In the genomic region with DNA sequence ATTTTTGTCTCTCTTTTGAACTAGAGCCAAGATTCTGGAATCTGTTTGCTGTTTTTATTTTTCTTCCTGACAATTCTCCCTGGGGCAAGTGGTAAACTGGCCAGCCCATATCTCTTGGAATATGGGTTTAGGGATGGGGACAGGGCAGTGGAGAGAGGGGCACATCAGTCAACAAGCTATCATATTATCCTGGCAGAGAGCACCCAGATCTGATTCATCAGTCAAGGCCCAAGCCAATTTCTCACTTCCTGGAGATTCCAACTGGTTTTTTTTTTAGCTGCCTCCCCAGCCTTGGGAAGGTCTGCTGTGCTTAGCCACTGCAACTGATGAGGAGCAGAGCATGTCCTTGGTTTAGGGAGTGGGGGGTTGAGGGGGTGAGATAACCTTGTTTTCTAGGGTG, we compare ENCODE assay signal across 11 cellular contexts. TPM values are rescaled to one million over a fixed set of nuclear protein-coding genes. Genes with fewer than 3 reads are reported as not detected.
A peak's percentile ranks its signal among the peaks of the same experiment; 100 is the strongest.
DNase-seq lines count a peak whose midpoint lies in the region; ATAC-seq and TF ChIP-seq lines count a peak whose summit lies in the region.
"Had no signal": no experiment of that assay in that cellular context is flagged by ENCODE, and none has a peak within 500 bp of the region (broad histone marks: within the 10 kb centered on the region; RNA-seq: fewer than 3 reads in every experiment).

No MANE protein-coding gene starts in this region.

- H3K27ac ChIP-seq in lung (ENCODE audit: low read depth in 1 of 2, low read length in 1 of 2), result peak overlapping the region in 1 of 2 donors; percentile 36

- peaks cover 46% of the 10 kb centered on the region for H3K4me1 Mint-ChIP-seq in type B pancreatic cell (ENCODE audit: unreplicated experiment)
- no peaks in the 10 kb centered on the region for H3K4me1 Mint-ChIP-seq in activated T-cell treated with anti-CD3 and anti-CD28 coated beads, Interleukin-2, amount 50 U/mL, for 72 hours (ENCODE audit: low read depth)
- H3K4me1 Mint-ChIP-seq: activated CD4-positive, alpha-beta T cell treated with anti-CD3 and anti-CD28 coated beads, Interleukin-2, amount 10 ng/mL, durations not matched to agents 24 days and 14 days; activated naive CD8-positive, alpha-beta T cell treated with anti-CD3 and anti-CD28 coated beads for 36 hours had no signal

- peaks cover 9% of the 10 kb centered on the region for H3K9me3 Mint-ChIP-seq in type B pancreatic cell
- H3K9me3 Mint-ChIP-seq in activated T-cell treated with anti-CD3 and anti-CD28 coated beads, Interleukin-2, amount 50 U/mL, for 72 hours, result peaks cover 2 to 11% of the 10 kb centered on the region in 2 donors
- H3K9me3 Mint-ChIP-seq: activated naive CD8-positive, alpha-beta T cell treated with anti-CD3 and anti-CD28 coated beads for 36 hours had no signal

- TF ChIP-seq CTCF in LNCaP clone FGC (IDR thresholded peaks at IDR 0.05; ENCODE audit: control insufficient read depth, extremely low read depth, insufficient read depth), result no peak
- TF ChIP-seq CTCF in lung (IDR thresholded peaks at IDR 0.05; ENCODE audit: control extremely low read depth, extremely low read depth), result no peak
- TF ChIP-seq CTCF in type B pancreatic cell (conservative IDR thresholded peaks at IDR 0.05), result no peak

- peak overlapping the region; percentile 50 for H3K4me3 Mint-ChIP-seq in type B pancreatic cell
- H3K4me3 Mint-ChIP-seq in activated T-cell treated with anti-CD3 and anti-CD28 coated beads, Interleukin-2, amount 50 U/mL, for 72 hours, result no peak overlapping the region
- H3K4me3 Mint-ChIP-seq: activated CD4-positive, alpha-beta T cell treated with anti-CD3 and anti-CD28 coated beads, Interleukin-2, amount 10 ng/mL, durations not matched to agents 24 days and 14 days; activated naive CD8-positive, alpha-beta T cell treated with anti-CD3 and anti-CD28 coated beads for 36 hours had no signal

- no peaks in the 10 kb centered on the region for H3K9me3 ChIP-seq in lung (ENCODE audit: control insufficient read depth in 2 of 2, insufficient read depth in 1 of 2, low read length in 1 of 2)

- peak overlapping the region; percentile 83 for H3K27ac Mint-ChIP-seq in type B pancreatic cell
- H3K27ac Mint-ChIP-seq in activated T-cell treated with anti-CD3 and anti-CD28 coated beads, Interleukin-2, amount 50 U/mL, for 72 hours, result no peak overlapping the region
- H3K27ac Mint-ChIP-seq: activated CD4-positive, alpha-beta T cell treated with anti-CD3 and anti-CD28 coated beads, Interleukin-2, amount 10 ng/mL, durations not matched to agents 24 days and 14 days; activated naive CD8-positive, alpha-beta T cell treated with anti-CD3 and anti-CD28 coated beads for 36 hours had no signal

- H3K36me3 Mint-ChIP-seq in type B pancreatic cell, result peaks cover 12% of the 10 kb centered on the region
- no peaks in the 10 kb centered on the region for H3K36me3 Mint-ChIP-seq in activated T-cell treated with anti-CD3 and anti-CD28 coated beads, Interleukin-2, amount 50 U/mL, for 72 hours (ENCODE audit: insufficient read depth in 2 of 2)
- H3K36me3 Mint-ChIP-seq: activated naive CD8-positive, alpha-beta T cell treated with anti-CD3 and anti-CD28 coated beads for 36 hours had no signal

- H3K36me3 ChIP-seq in lung (ENCODE audit: control insufficient read depth in 2 of 2, insufficient read depth in 2 of 2, low read length in 2 of 2), result no peaks in the 10 kb centered on the region

- peak; percentile 48 for ATAC-seq in lung (ENCODE audit: insufficient read depth, low FRiP score)
- ATAC-seq in activated T-cell treated with anti-CD3 and anti-CD28 coated beads, Interleukin-2, amount 50 U/mL, for 72 hours (replicated peaks in 1 of 2), result no peak
- ATAC-seq in HG03175 (IDR thresholded peaks at IDR 0.05; ENCODE audit: unreplicated experiment), result no peak
- ATAC-seq in HG02885 (IDR thresholded peaks at IDR 0.05; ENCODE audit: poor library complexity, unreplicated experiment), result no peak

- H3K4me3 ChIP-seq in LNCaP clone FGC (ENCODE audit: low read depth, low read length) (no peak overlapping the region), lung (no peak overlapping the region)

- H3K27me3 Mint-ChIP-seq in type B pancreatic cell, result no peaks in the 10 kb centered on the region
- no peaks in the 10 kb centered on the region for H3K27me3 Mint-ChIP-seq in activated T-cell treated with anti-CD3 and anti-CD28 coated beads, Interleukin-2, amount 50 U/mL, for 72 hours (ENCODE audit: low read depth)
- H3K27me3 Mint-ChIP-seq: activated CD4-positive, alpha-beta T cell treated with anti-CD3 and anti-CD28 coated beads, Interleukin-2, amount 10 ng/mL, durations not matched to agents 24 days and 14 days; activated naive CD8-positive, alpha-beta T cell treated with anti-CD3 and anti-CD28 coated beads for 36 hours had no signal

- H3K27me3 ChIP-seq in lung (ENCODE audit: control insufficient read depth, insufficient read depth), result no peaks in the 10 kb centered on the region

- peaks cover 5 to 7% of the 10 kb centered on the region in 2 donors for H3K4me1 ChIP-seq in lung (ENCODE audit: control insufficient read depth in 2 of 2, insufficient read depth in 2 of 2, low read length in 2 of 2)

- DNase-seq in LNCaP clone FGC (ENCODE audit: low read depth), result peak; percentile 70
- DNase-seq in dermis blood vessel endothelial cell, result peak; percentile 50
- no peak for DNase-seq in lung (ENCODE audit: low spot score)
- DNase-seq in type B pancreatic cell (ENCODE audit: extremely low spot score, unreplicated experiment), result no peak
- no peak for DNase-seq in activated T-cell treated with anti-CD3 and anti-CD28 coated beads, Interleukin-2, amount 50 U/mL, for 72 hours
- DNase-seq in T1000 (lab: John Stamatoyannopoulos, UW), result no peak
- DNase-seq: activated CD4-positive, alpha-beta T cell treated with anti-CD3 and anti-CD28 coated beads, Interleukin-2, amount 10 ng/mL, durations not matched to agents 24 days and 14 days; activated naive CD8-positive, alpha-beta T cell treated with anti-CD3 and anti-CD28 coated beads for 36 hours; RPMI8226 had no signal

RNA-seq across cellular contexts. Expression of a gene that starts 52.3 kb away (rescaled TPM):
- total RNA-seq in dermis blood vessel endothelial cell (4.3 and 7.9 TPM in 2 replicates), lung (100 to 1,000 TPM in 1 of 2 donors, 1 to 10 TPM in 1; 9.4 to 123 TPM), type B pancreatic cell (ENCODE audit: low replicate concordance) (17.6 and 104 TPM in 2 replicates)
- 1 to 10 TPM; 1.4 to 1.7 TPM for polyA plus RNA-seq in lung
- not detected for total RNA-seq in activated T-cell treated with anti-CD3 and anti-CD28 coated beads, Interleukin-2, amount 50 U/mL, for 72 hours
- total RNA-seq: activated CD4-positive, alpha-beta T cell treated with anti-CD3 and anti-CD28 coated beads, Interleukin-2, amount 10 ng/mL, durations not matched to agents 24 days and 14 days; activated naive CD8-positive, alpha-beta T cell treated with anti-CD3 and anti-CD28 coated beads for 36 hours had no signal

Comparison
In these comparisons a context has a peak if more than half of its experiments do, and no peak if none do; other contexts are left out.
1. DNase-seq: peak in LNCaP clone FGC (single experiment) and dermis blood vessel endothelial cell (single experiment); none in lung (single experiment), type B pancreatic cell (single experiment), activated T-cell treated with anti-CD3 and anti-CD28 coated beads, Interleukin-2, amount 50 U/mL, for 72 hours (0 of 2) and T1000 (single experiment).